Comparison of ENCODE assay signal across 14 cellular contexts in genomic region chr17:9231449-9232154, GRCh38.
DNase-seq lines count a peak whose midpoint lies in the region; ATAC-seq, FAIRE-seq and TF ChIP-seq lines count a peak whose summit lies in the region.
"Had no signal": no experiment of that assay in that cellular context is flagged by ENCODE, and none has a peak within 500 bp of the region (broad histone marks: within the 10 kb centered on the region; RNA-seq: fewer than 3 reads in every experiment).

No MANE protein-coding gene starts in this region.

- H3K4me3 ChIP-seq in right lobe of liver (no peak overlapping the region), HepG2 (replicated peaks in 1 of 3; ENCODE audit: insufficient read depth in 1 of 3, low read depth in 2 of 3, low read length in 3 of 3) (no peak overlapping the region), kidney (ENCODE audit: low read length in 2 of 2) (no peak overlapping the region), stomach (no peak overlapping the region), foreskin fibroblast (ENCODE audit: low read depth in 1 of 2, low read length in 2 of 2) (no peak overlapping the region)
- H3K4me3 ChIP-seq: BLaER1 had no signal

- TF ChIP-seq CTCF in right lobe of liver (IDR thresholded peaks at IDR 0.05), result no peak
- no peak for TF ChIP-seq CTCF in HepG2 (CRISPR knock-in tag; IDR thresholded peaks at IDR 0.05)
- no peak for TF ChIP-seq CTCF in kidney (IDR thresholded peaks at IDR 0.05; ENCODE audit: borderline replicate concordance, extremely low read depth, insufficient read depth)
- no peak for TF ChIP-seq CTCF in stomach (IDR thresholded peaks at IDR 0.05)
- no peak for TF ChIP-seq CTCF in foreskin fibroblast (IDR thresholded peaks at IDR 0.05; ENCODE audit: low read depth, low read length)

- H4K20me1 ChIP-seq in HepG2 (ENCODE audit: insufficient read depth, low read length), result no peaks in the 10 kb centered on the region

- no TSS peak for BruUV-seq in HepG2 (replicated peaks; lab: Mats Ljungman, UMichigan)

- TF ChIP-seq POLR2A in right lobe of liver (IDR thresholded peaks at IDR 0.05) (no peak), HepG2 (IDR thresholded peaks at IDR 0.05; ENCODE audit: insufficient read depth in 1 of 2, low read depth in 2 of 2, low read length in 2 of 2) (no peak), stomach (IDR thresholded peaks at IDR 0.05) (no peak)

- H3K27ac ChIP-seq in right lobe of liver, result no peak overlapping the region
- H3K27ac ChIP-seq in HepG2 (ENCODE audit: extremely low read length, insufficient read depth, low read length), result no peak overlapping the region
- H3K27ac ChIP-seq in kidney (ENCODE audit: low read depth in 2 of 2, low read length in 2 of 2), result no peak overlapping the region
- H3K27ac ChIP-seq in stomach, result peak overlapping the region in 3 of 5 donors; percentile 38 to 68 (median 61)
- H3K27ac ChIP-seq: BLaER1 had no signal

- POLR2A ChIA-PET in HepG2 (lab: Yijun Ruan, JAX), result interaction anchor here (0.6 kb wide), 1 partner anchor 14 kb away, joined by 3 read pairs; no protein-coding TSS in a partner anchor

- TF ChIP-seq RAD21 in HepG2 (CRISPR knock-in tag; IDR thresholded peaks at IDR 0.05), result no peak

- intact Hi-C loops in right lobe of liver (cut with DNase I), result no loop called here
- intact Hi-C loops in HepG2 (cut with micrococcal nuclease; ENCODE audit: unreplicated experiment), result no loop called here
- intact Hi-C loops in kidney (cut with DNase I), result no loop called here
- intact Hi-C loops in stomach (cut with DNase I; ENCODE audit: low total_unique reads), result no loop called here

- H3K4me2 ChIP-seq in HepG2 (ENCODE audit: low read depth, low read length), result no peak overlapping the region
- H3K4me2 ChIP-seq: BLaER1 had no signal

- TF ChIP-seq EP300 in HepG2 (IDR thresholded peaks at IDR 0.05; ENCODE audit: low read depth in 2 of 2, low read length in 2 of 2), result no peak
- no peak for TF ChIP-seq EP300 in HepG2 (CRISPR knock-in tag; IDR thresholded peaks at IDR 0.05; ENCODE audit: borderline replicate concordance)
- TF ChIP-seq EP300 in stomach (IDR thresholded peaks at IDR 0.05), result no peak

- 88% methylated on average over 8 of the region's 23 CpGs for WGBS in right lobe of liver (ENCODE audit: insufficient coverage, low coverage, low lambda C conversion rate, missing lambda C conversion rate)
- WGBS in HepG2 (ENCODE audit: low lambda C conversion rate), result 41% methylated on average over 6 of the region's 23 CpGs
- 74 to 87% (median 86%) methylated on average over 13 to 23 of the region's 23 CpGs for WGBS in stomach, 5 donors

- DNase-seq in right lobe of liver, result peak in 2 of 3 donors; percentile 14 to 51
- DNase-seq in HepG2 (ENCODE audit: low spot score), result no peak
- DNase-seq in kidney, result peak; percentile 72
- DNase-seq in stomach, result no peak
- no peak for DNase-seq in foreskin fibroblast
- DNase-seq in germinal center (ENCODE audit: low spot score), result no peak
- DNase-seq: 8988T, AML-193, DMS53, GF-D8, H9 had no signal

- H3K9ac ChIP-seq in HepG2 (ENCODE audit: insufficient read depth, low read depth, low read length) (no peak overlapping the region), kidney (ENCODE audit: low read length in 2 of 2) (no peak overlapping the region)
- H3K9ac ChIP-seq: BLaER1 had no signal

- H3K79me2 ChIP-seq in HepG2 (ENCODE audit: insufficient read depth, low read length), result no peaks in the 10 kb centered on the region

- no peak overlapping the region for H2AFZ ChIP-seq in HepG2 (ENCODE audit: low read length)

- in situ Hi-C loops in HepG2 (cut with HindIII; ENCODE audit: extremely low pct_ligation_motif_present, low pct_unique_long_range_greater_than_20kb), result no loop called here

- H3K27me3 ChIP-seq in right lobe of liver (no peaks in the 10 kb centered on the region), HepG2 (ENCODE audit: control insufficient read depth in 1 of 2, insufficient read depth in 2 of 2, low read length in 2 of 2) (peaks cover 3 to 64% of the 10 kb centered on the region in 2 experiments; a peak in 4 of 5 replicates), stomach (peaks cover 0 to 20% (median 0%) of the 10 kb centered on the region in 3 donors)

- H3K36me3 ChIP-seq in right lobe of liver, result no peaks in the 10 kb centered on the region
- no peaks in the 10 kb centered on the region for H3K36me3 ChIP-seq in HepG2 (replicated peaks in 1 of 2; ENCODE audit: control insufficient read depth in 1 of 2, insufficient read depth in 2 of 2, low read length in 2 of 2)
- H3K36me3 ChIP-seq in kidney (ENCODE audit: control insufficient read depth in 1 of 2, insufficient read depth in 2 of 2, low read length in 2 of 2), result no peaks in the 10 kb centered on the region
- H3K36me3 ChIP-seq in stomach, result no peaks in the 10 kb centered on the region
- H3K36me3 ChIP-seq: BLaER1 had no signal

- FAIRE-seq in HepG2 (lab: Jason Lieb, UNC) (no peak), kidney (lab: Jason Lieb, UNC) (no peak)
- FAIRE-seq: HTR-8/SVneo had no signal

- H3K9me3 ChIP-seq in right lobe of liver (no peaks in the 10 kb centered on the region), HepG2 (ENCODE audit: low read length) (no peaks in the 10 kb centered on the region), kidney (ENCODE audit: control insufficient read depth in 1 of 2, low read length in 2 of 2) (no peaks in the 10 kb centered on the region), stomach (no peaks in the 10 kb centered on the region)
- H3K9me3 ChIP-seq: BLaER1 had no signal

- CTCF ChIA-PET in HepG2 (lab: Yijun Ruan, JAX; ENCODE audit: low intra/inter-chr PET ratio, low total read pairs), result no interaction called here

- H3K4me1 ChIP-seq in right lobe of liver (no peaks in the 10 kb centered on the region), HepG2 (ENCODE audit: insufficient read depth, low read length) (0 out of 2 replicates have a peak, but pooled peaks cover 2% of the 10 kb centered on the region), kidney (ENCODE audit: control insufficient read depth in 1 of 2, insufficient read depth in 1 of 2, low read depth in 1 of 2, low read length in 2 of 2) (no peaks in the 10 kb centered on the region), stomach (peaks cover 0 to 22% (median 8%) of the 10 kb centered on the region in 4 donors)

- ATAC-seq in right lobe of liver (no peak), HepG2 (no peak), GM18520 (IDR thresholded peaks at IDR 0.05; ENCODE audit: unreplicated experiment) (no peak)

TF ChIP-seq in HepG2, 621 proteins besides CTCF, POLR2A, EP300 and RAD21 (continues in another document):
- no peak for TF ChIP-seq ZFP37 (CRISPR knock-in tag; IDR thresholded peaks at IDR 0.05; ENCODE audit: borderline replicate concordance)
- TF ChIP-seq SP4 (CRISPR knock-in tag; IDR thresholded peaks at IDR 0.05), result no peak
- no peak for TF ChIP-seq SIN3B (IDR thresholded peaks at IDR 0.05; ENCODE audit: low read length)
- no peak for TF ChIP-seq ARID4A (CRISPR knock-in tag; IDR thresholded peaks at IDR 0.05; ENCODE audit: borderline replicate concordance)
- TF ChIP-seq XBP1 (CRISPR knock-in tag; IDR thresholded peaks at IDR 0.05), result no peak
- TF ChIP-seq ZFP62 (CRISPR knock-in tag; IDR thresholded peaks at IDR 0.05), result no peak
- no peak for TF ChIP-seq ZNF724P (CRISPR knock-in tag; IDR thresholded peaks at IDR 0.05; ENCODE audit: borderline replicate concordance)
- TF ChIP-seq MZF1 (CRISPR knock-in tag; IDR thresholded peaks at IDR 0.05; ENCODE audit: borderline replicate concordance), result no peak
- no peak for TF ChIP-seq CHD2 (IDR thresholded peaks at IDR 0.05; ENCODE audit: low read depth, low read length)
- no peak for TF ChIP-seq ZNF138 (CRISPR knock-in tag; IDR thresholded peaks at IDR 0.05; ENCODE audit: low read depth)
- no peak for TF ChIP-seq FOSL2 (CRISPR knock-in tag; IDR thresholded peaks at IDR 0.05)
- TF ChIP-seq ZFAT (CRISPR knock-in tag; conservative IDR thresholded peaks at IDR 0.05), result no peak

Comparison
In these comparisons a context has a peak if more than half of its experiments do, and no peak if none do; other contexts are left out.
1. DNase-seq: peak in right lobe of liver (2 of 3) and kidney (single experiment); none in HepG2 (single experiment), stomach (single experiment), foreskin fibroblast (0 of 2) and germinal center (single experiment).
2. H3K27ac ChIP-seq: peak in stomach (3 of 5); none in right lobe of liver (0 of 3), HepG2 (single experiment) and kidney (0 of 2).